Comparison of ENCODE assay signal across 11 cellular contexts in the genomic region with DNA sequence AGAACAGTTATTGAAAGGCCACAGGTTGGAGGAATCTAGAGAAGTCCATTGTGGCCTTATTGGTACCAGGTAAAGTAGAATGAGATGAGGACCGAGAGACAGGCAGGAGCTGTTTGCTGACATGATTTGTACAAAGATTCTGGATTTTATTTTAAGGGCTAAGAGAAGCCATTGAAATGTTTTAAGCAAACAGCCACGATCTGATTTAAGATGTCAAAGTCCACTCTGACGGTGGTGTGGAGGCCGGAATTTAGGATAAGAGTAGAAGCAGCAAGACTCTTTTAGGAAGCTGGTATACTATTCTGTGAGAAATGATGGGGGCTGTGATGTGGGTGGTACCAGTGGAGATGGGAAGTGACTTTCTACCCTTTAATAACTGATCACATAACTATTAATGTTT.
"Had no signal": no experiment of that assay in that cellular context is flagged by ENCODE, and none has a peak within 500 bp of the region (broad histone marks: within the 10 kb centered on the region; RNA-seq: fewer than 3 reads in every experiment).

No MANE protein-coding gene starts in this region.

- H3K27ac ChIP-seq: GM23248 had no signal

- DNase-seq: GM23248, GOT3, H7, H9, HCEC 1CT, HFFc6 had no signal

- FAIRE-seq: H1, H54 had no signal

- H3K4me2 ChIP-seq: GM23338 had no signal

- H3K4me3 ChIP-seq: GM23248, GM23338, HAP-1 had no signal

- H3K4me1 ChIP-seq: HAP-1 had no signal

- H3K9me3 ChIP-seq: HAP-1 had no signal

- H3K36me3 ChIP-seq: HAP-1 had no signal

- ATAC-seq: GM23338, HCT116 had no signal

- H3K9ac ChIP-seq: GM23248 had no signal

- H2AFZ ChIP-seq: GM23248, GM23338 had no signal
